21 cellular contexts compared by ENCODE assay signal in genomic region chr7:38192347-38192746, GRCh38.
"Had no signal": no experiment of that assay in that cellular context is flagged by ENCODE, and none has a peak within 500 bp of the region (broad histone marks: within the 10 kb centered on the region; RNA-seq: fewer than 3 reads in every experiment).

No MANE protein-coding gene starts in this region.

- H3K27me3 ChIP-seq: cardiac muscle cell, foreskin keratinocyte, neural progenitor cell, ovary, tibial nerve, vagina had no signal

- H3K4me3 Mint-ChIP-seq: activated CD4-positive, alpha-beta T cell treated with anti-CD3 and anti-CD28 coated beads for 36 hours; activated CD8-positive, alpha-beta T cell treated with anti-CD3 and anti-CD28 coated beads, Interleukin-2, amount 10 ng/mL, durations not matched to agents 7 days and 5 days; activated naive CD8-positive, alpha-beta T cell; neural progenitor cell had no signal

- H3K27ac ChIP-seq: cardiac muscle cell, epithelial cell of prostate, foreskin keratinocyte, neural progenitor cell, ovary, psoas muscle, tibial nerve, vagina, WERI-Rb-1 had no signal

- H3K4me3 ChIP-seq: cardiac muscle cell, neural progenitor cell, ovary, psoas muscle, tibial nerve, vagina had no signal

- ATAC-seq: activated CD4-positive, alpha-beta T cell treated with anti-CD3 and anti-CD28 coated beads for 36 hours; activated CD8-positive, alpha-beta T cell treated with anti-CD3 and anti-CD28 coated beads, Interleukin-2, amount 10 ng/mL, durations not matched to agents 7 days and 5 days; foreskin keratinocyte; psoas muscle; right cardiac atrium; stimulated activated naive CD8-positive, alpha-beta T cell treated with anti-CD3 and anti-CD28 coated beads, Interleukin-15, Interleukin-2, amounts not matched to agents 100 U/mL and 50 U/mL, for 24 hours had no signal

- H3K36me3 ChIP-seq: cardiac muscle cell, neural progenitor cell, ovary, vagina, WERI-Rb-1 had no signal

- H3K9me3 ChIP-seq: ovary had no signal

- DNase-seq: activated CD4-positive, alpha-beta T cell treated with anti-CD3 and anti-CD28 coated beads for 36 hours; activated CD8-positive, alpha-beta memory T cell treated with anti-CD3 and anti-CD28 coated beads, Interleukin-2, amount 50 U/mL, for 4 hours; activated CD8-positive, alpha-beta T cell treated with anti-CD3 and anti-CD28 coated beads, Interleukin-2, amount 10 ng/mL, durations not matched to agents 7 days and 5 days; activated gamma-delta T cell; amygdala; foreskin keratinocyte; glutamatergic neuron; hypothalamus; ovary; psoas muscle; right cardiac atrium; stimulated activated naive CD8-positive, alpha-beta T cell treated with anti-CD3 and anti-CD28 coated beads, Interleukin-15, Interleukin-2, amounts not matched to agents 100 U/mL and 50 U/mL, for 24 hours; substantia nigra; T-helper 2 cell; WERI-Rb-1 had no signal

- H3K27me3 Mint-ChIP-seq: activated CD4-positive, alpha-beta T cell treated with anti-CD3 and anti-CD28 coated beads for 36 hours; activated naive CD8-positive, alpha-beta T cell had no signal

- H3K27ac Mint-ChIP-seq: activated CD4-positive, alpha-beta T cell treated with anti-CD3 and anti-CD28 coated beads for 36 hours; activated CD8-positive, alpha-beta T cell treated with anti-CD3 and anti-CD28 coated beads, Interleukin-2, amount 10 ng/mL, durations not matched to agents 7 days and 5 days; activated naive CD8-positive, alpha-beta T cell; neural progenitor cell had no signal
